ENCODE assay signal across 22 cellular contexts in the genomic region with DNA sequence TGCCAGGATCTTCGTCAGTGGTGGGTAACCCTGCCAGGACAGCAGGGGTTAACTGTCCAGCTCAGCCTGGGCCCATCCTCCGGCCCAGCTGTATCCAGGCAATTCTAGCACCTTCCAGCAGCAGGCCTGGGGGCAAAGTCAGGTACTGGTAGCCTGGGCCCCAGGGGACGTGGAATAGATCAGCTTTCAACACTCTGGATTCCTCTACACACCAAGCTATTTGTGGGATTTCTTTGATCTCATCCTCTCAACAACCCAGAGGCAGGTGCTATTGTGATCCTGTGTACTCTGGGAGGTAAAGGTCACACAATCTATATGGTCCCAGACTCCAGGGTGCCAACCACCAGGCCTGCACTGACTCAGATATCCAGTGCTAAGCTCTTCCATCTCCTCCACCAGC. TPM values are rescaled to one million over a fixed set of nuclear protein-coding genes. Genes with fewer than 3 reads are reported as not detected.
A peak's percentile ranks its signal among the peaks of the same experiment; 100 is the strongest.
DNase-seq lines count a peak whose midpoint lies in the region; ATAC-seq, FAIRE-seq and TF ChIP-seq lines count a peak whose summit lies in the region.
"Had no signal": no experiment of that assay in that cellular context is flagged by ENCODE, and none has a peak within 500 bp of the region (broad histone marks: within the 10 kb centered on the region; RNA-seq: fewer than 3 reads in every experiment).

No MANE protein-coding gene starts in this region.

- no peaks in the 10 kb centered on the region for H3K9me1 ChIP-seq in K562 (ENCODE audit: control insufficient read depth, insufficient read depth, low read length)

- peaks cover 8% of the 10 kb centered on the region for H3K36me3 Mint-ChIP-seq in progenitor cell of endocrine pancreas (ENCODE audit: insufficient read depth)

- WGBS in K562 (ENCODE audit: insufficient coverage, low coverage, missing lambda C conversion rate): 69% methylated on average over 3 of the region's 3 CpGs

- H3K4me2 ChIP-seq in K562 (ENCODE audit: insufficient read depth, low read length): no peak overlapping the region
- H3K4me2 ChIP-seq: GM23338 had no signal

- H3K4me3 ChIP-seq in cardiac muscle cell (no peak overlapping the region), HEK293 (ENCODE audit: low read depth, low read length) (no peak overlapping the region), K562 (no peak overlapping the region)
- H3K4me3 ChIP-seq: GM23338 had no signal

- H3K36me3 ChIP-seq in cardiac muscle cell: no peaks in the 10 kb centered on the region
- peaks cover 0 to 26% of the 10 kb centered on the region in 2 experiments; a peak in 2 of 3 replicates for H3K36me3 ChIP-seq in HEK293 (ENCODE audit: control insufficient read depth in 2 of 2, insufficient read depth in 1 of 2, low read length in 2 of 2)
- peaks cover 21% of the 10 kb centered on the region; the same call in 2 of the 3 replicates for H3K36me3 ChIP-seq in K562 (ENCODE audit: control insufficient read depth, insufficient read depth, low read length)

- TF ChIP-seq POLR2A in K562 (conservative IDR thresholded peaks at IDR 0.05): no peak

- H3K4me1 Mint-ChIP-seq in progenitor cell of endocrine pancreas (ENCODE audit: low read depth): peaks cover 6% of the 10 kb centered on the region
- H3K4me1 Mint-ChIP-seq: GM23338 had no signal

- no peak for TF ChIP-seq RAD21 in K562 (CRISPR knock-in tag; conservative IDR thresholded peaks at IDR 0.05 in 1 of 2, IDR thresholded peaks at IDR 0.05 in 1 of 2)

- H3K79me2 ChIP-seq in K562 (ENCODE audit: control insufficient read depth, insufficient read depth, low read length): no peaks in the 10 kb centered on the region

- no peak overlapping the region for H3K4me3 Mint-ChIP-seq in progenitor cell of endocrine pancreas (ENCODE audit: low read depth)
- H3K4me3 Mint-ChIP-seq: GM23338 had no signal

- no peak for FAIRE-seq in K562 (lab: Jason Lieb, UNC)

- peaks cover 16% of the 10 kb centered on the region for H3K4me1 ChIP-seq in cardiac muscle cell (ENCODE audit: low read depth)
- no peaks in the 10 kb centered on the region for H3K4me1 ChIP-seq in HEK293 (ENCODE audit: control insufficient read depth, insufficient read depth, low read length)
- peaks cover 0 to 5% of the 10 kb centered on the region in 2 experiments; a peak in 2 of 5 replicates for H3K4me1 ChIP-seq in K562 (replicated peaks in 1 of 2; ENCODE audit: control insufficient read depth in 2 of 2, insufficient read depth in 2 of 2, low read length in 2 of 2)

- no peak overlapping the region for H2AFZ ChIP-seq in K562 (ENCODE audit: low read depth, low read length)
- H2AFZ ChIP-seq: GM23338 had no signal

- TF ChIP-seq CTCF in cardiac muscle cell (IDR thresholded peaks at IDR 0.05; ENCODE audit: low read depth, low read length) (no peak), HEK293 (tag by site-specific recombination; IDR thresholded peaks at IDR 0.05) (no peak), K562 (IDR thresholded peaks at IDR 0.05 in 2 of 3, conservative IDR thresholded peaks at IDR 0.05 in 1 of 3; ENCODE audit: insufficient read depth in 2 of 3, low read depth in 1 of 3, low read length in 3 of 3) (no peak), progenitor cell of endocrine pancreas (IDR thresholded peaks at IDR 0.05; ENCODE audit: unreplicated experiment) (no peak)

- H3K9me3 Mint-ChIP-seq in progenitor cell of endocrine pancreas (ENCODE audit: low read depth): no peaks in the 10 kb centered on the region
- H3K9me3 Mint-ChIP-seq: GM23338 had no signal

- H3K27ac ChIP-seq in cardiac muscle cell (peak overlapping the region; percentile 91), HEK293 (ENCODE audit: extremely low read depth, low read depth, low read length) (no peak overlapping the region), K562 (ENCODE audit: extremely low read depth, low read depth, low read length) (no peak overlapping the region)
- H3K27ac ChIP-seq: C4-2B had no signal

- TF ChIP-seq EP300 in K562 (IDR thresholded peaks at IDR 0.05; ENCODE audit: low read length): no peak

- no peaks in the 10 kb centered on the region for H3K9me3 ChIP-seq in cardiac muscle cell (ENCODE audit: low read depth)
- H3K9me3 ChIP-seq in HEK293 (ENCODE audit: control insufficient read depth, insufficient read depth, low read depth, low read length): no peaks in the 10 kb centered on the region
- no peaks in the 10 kb centered on the region for H3K9me3 ChIP-seq in K562 (replicated peaks; ENCODE audit: control insufficient read depth, insufficient read depth, low read depth, low read length)

- POLR2A ChIA-PET in HEK293 (lab: Yijun Ruan, JAX): interaction anchor here (1.4 to 1.6 kb wide), 2 partner anchors 9 to 20 kb away, joined by 5 to 12 read pairs; a partner anchor contains a TSS
- POLR2A ChIA-PET in K562 (lab: Yijun Ruan, JAX): interaction anchor here (1.0 kb wide), 1 partner anchor 105 kb away, joined by 6 read pairs; no protein-coding TSS in a partner anchor

- BruUV-seq in K562 (replicated peaks; lab: Mats Ljungman, UMichigan): no TSS peak

- no peaks in the 10 kb centered on the region for H4K20me1 ChIP-seq in K562 (replicated peaks; ENCODE audit: control insufficient read depth, insufficient read depth, low read length)

- intact Hi-C loops in left cardiac atrium (cut with DNase I) (no loop called here), K562 (cut with micrococcal nuclease) (no loop called here)

- peak overlapping the region; percentile 75 for H3K27ac Mint-ChIP-seq in progenitor cell of endocrine pancreas
- H3K27ac Mint-ChIP-seq: GM23338 had no signal

- CTCF ChIA-PET in HEK293 (lab: Yijun Ruan, JAX) (interaction anchor here (0.5 to 2.6 kb wide), 2 partner anchors 34 to 90 kb away, joined by 4 to 11 read pairs; no protein-coding TSS in a partner anchor), K562 (lab: Yijun Ruan, JAX; ENCODE audit: low intra/inter-chr PET ratio) (no interaction called here)

- DNase-seq in cardiac muscle cell (ENCODE audit: low read depth in 1 of 2, low spot score in 1 of 2) (peak in 1 of 2 donors; percentile 82), left cardiac atrium (no peak), K562 (ENCODE audit: extremely low read depth in 1 of 4, low spot score in 3 of 4) (peak in 3 of 4 experiments; percentile 4 to 7 (median 6)), progenitor cell of endocrine pancreas (ENCODE audit: low spot score, unreplicated experiment) (no peak), AML-193 (lab: John Stamatoyannopoulos, UW) (no peak), amniotic stem cell (lab: John Stamatoyannopoulos, UW) (no peak)
- no peak for DNase-seq in stimulated activated CD4-positive, alpha-beta T cell treated with anti-CD3 and anti-CD28 coated beads, Interleukin-4, amount 100 ng/mL, for 24 hours
- DNase-seq: DMS 273 treated with DMSO at 0.1 percent for 48 hours, GF-D8, HCEC 1CT, IMR-90, Karpas-422, NCI-H1417 treated with DMSO at 0.1 percent for 48 hours, NCI-H187 treated with DMSO at 0.1 percent for 48 hours, NCI-H510A, NCI-H774, SIG-M5, T-helper 1 cell had no signal

- H3K27me3 ChIP-seq in cardiac muscle cell: no peaks in the 10 kb centered on the region
- H3K27me3 ChIP-seq in K562 (ENCODE audit: control insufficient read depth in 2 of 2, insufficient read depth in 2 of 2, low read length in 2 of 2): no peaks in the 10 kb centered on the region

- ATAC-seq in left cardiac atrium (no peak), K562 (no peak)
- ATAC-seq: GM23338, SK-N-SH treated with all-trans-retinoic acid at 6 μM for 48 hours had no signal

- in situ Hi-C loops in K562 (cut with MboI): no loop called here

- peak overlapping the region in 1 of 2 experiments; percentile 78; a peak in 2 of 4 replicates for H3K9ac ChIP-seq in K562 (ENCODE audit: insufficient read depth in 1 of 2, low read depth in 2 of 2, low read length in 2 of 2)

- H3K27me3 Mint-ChIP-seq in progenitor cell of endocrine pancreas: no peaks in the 10 kb centered on the region

RNA-seq across cellular contexts. Expression of a gene that starts 8.7 kb away (rescaled TPM):
- total RNA-seq in cardiac muscle cell (20.2 and 24.2 TPM in 2 replicates), left cardiac atrium (10 to 100 TPM; 18.5 to 20.9 TPM), K562 (2014; rRNA removed) (42.9 and 51.1 TPM in 2 replicates), K562 (2014; rRNA removed; fragmentation: Illumina TruSeq; extraction: Trizol) (12.1 and 20.6 TPM in 2 replicates), K562 (2015; rRNA removed; fragmentation: Illumina TruSeq; extraction: Trizol) (29.5 and 33.6 TPM in 2 replicates), K562 (2021) (121 and 133 TPM in 2 replicates), progenitor cell of endocrine pancreas (47.5 and 57.9 TPM in 2 replicates)
- polyA plus RNA-seq in cardiac muscle cell (32.1 and 52.1 TPM in 2 replicates), K562 (2011; rRNA removed) (50.5 and 79.2 TPM in 2 replicates), K562 (2014; fragmentation: Illumina TruSeq; extraction: Trizol) (37.4 and 49.5 TPM in 2 replicates), K562 (2014; fragmentation: Nextera tagmentation; extraction: Ambion mirVana) (10 to 100 TPM; 10.6 to 13.2 TPM), K562 (2014; rRNA removed) (45.2 and 71.9 TPM in 2 replicates)
- total RNA-seq in K562 (2011; cell fraction: chromatin; rRNA removed; ENCODE audit: low replicate concordance): 36.0 and 123 TPM in 2 replicates
- 67.4 and 74.2 TPM in 2 replicates for total RNA-seq in K562 (2011; cell fraction: nucleolus; rRNA removed)
- 36.3 and 47.1 TPM in 2 replicates for total RNA-seq in K562 (2011; cell fraction: nucleoplasm; rRNA removed)
- polyA plus RNA-seq in K562 (2011; cell fraction: cytosol; rRNA removed): 59.3 and 94.1 TPM in 2 replicates
- polyA plus RNA-seq in K562 (2011; cell fraction: nucleus; rRNA removed): 201 and 270 TPM in 2 replicates
- polyA plus RNA-seq in K562 (2012): 54.2 and 74.3 TPM in 2 replicates
- 20.6 and 27.5 TPM in 2 replicates for polyA minus RNA-seq in K562 (2011; rRNA and poly(A)+ RNA removed)
- 24.1 and 29.0 TPM in 2 replicates for polyA minus RNA-seq in K562 (2011; cell fraction: cytosol; rRNA and poly(A)+ RNA removed)
- 23.0 and 42.3 TPM in 2 replicates for polyA minus RNA-seq in K562 (2011; cell fraction: nucleus; rRNA and poly(A)+ RNA removed)

RNA-seq across cellular contexts. Expression of a gene that starts 20.0 kb away (rescaled TPM):
- total RNA-seq in cardiac muscle cell (93.3 and 136 TPM in 2 replicates), left cardiac atrium (10 to 100 TPM; 58.5 to 61.8 TPM), K562 (2014; rRNA removed) (91.0 and 99.6 TPM in 2 replicates), K562 (2014; rRNA removed; fragmentation: Illumina TruSeq; extraction: Trizol) (6.3 and 8.8 TPM in 2 replicates), K562 (2015; rRNA removed; fragmentation: Illumina TruSeq; extraction: Trizol) (25.5 and 26.3 TPM in 2 replicates), K562 (2021) (83.2 and 84.9 TPM in 2 replicates), progenitor cell of endocrine pancreas (14.7 and 18.0 TPM in 2 replicates)
- polyA plus RNA-seq in cardiac muscle cell (177 and 209 TPM in 2 replicates), K562 (2011; rRNA removed) (30.0 and 42.1 TPM in 2 replicates), K562 (2014; fragmentation: Illumina TruSeq; extraction: Trizol) (8.7 and 16.3 TPM in 2 replicates), K562 (2014; fragmentation: Nextera tagmentation; extraction: Ambion mirVana) (1 to 10 TPM; 1.2 to 3.8 TPM), K562 (2014; rRNA removed) (77.2 and 80.2 TPM in 2 replicates)
- 4.9 and 20.6 TPM in 2 replicates for total RNA-seq in K562 (2011; cell fraction: chromatin; rRNA removed; ENCODE audit: low replicate concordance)
- total RNA-seq in K562 (2011; cell fraction: nucleolus; rRNA removed): 39.7 and 40.4 TPM in 2 replicates
- total RNA-seq in K562 (2011; cell fraction: nucleoplasm; rRNA removed): 11.4 and 14.2 TPM in 2 replicates
- 52.4 and 156 TPM in 2 replicates for polyA plus RNA-seq in K562 (2011; cell fraction: cytosol; rRNA removed)
- 58.2 and 77.0 TPM in 2 replicates for polyA plus RNA-seq in K562 (2011; cell fraction: nucleus; rRNA removed)
- 34.3 and 45.7 TPM in 2 replicates for polyA plus RNA-seq in K562 (2012)
- 10.2 and 12.4 TPM in 2 replicates for polyA minus RNA-seq in K562 (2011; rRNA and poly(A)+ RNA removed)
- 23.4 and 24.1 TPM in 2 replicates for polyA minus RNA-seq in K562 (2011; cell fraction: cytosol; rRNA and poly(A)+ RNA removed)
- polyA minus RNA-seq in K562 (2011; cell fraction: nucleus; rRNA and poly(A)+ RNA removed): 16.2 and 20.6 TPM in 2 replicates

RNA-seq across cellular contexts. Expression of a gene that starts 43.4 kb away (rescaled TPM):
- total RNA-seq in cardiac muscle cell (23.3 and 25.0 TPM in 2 replicates), left cardiac atrium (10 to 100 TPM; 10.4 to 10.8 TPM), K562 (2014; rRNA removed) (11.1 and 16.0 TPM in 2 replicates), K562 (2014; rRNA removed; fragmentation: Illumina TruSeq; extraction: Trizol) (6.5 and 8.8 TPM in 2 replicates), K562 (2015; rRNA removed; fragmentation: Illumina TruSeq; extraction: Trizol) (8.5 and 9.2 TPM in 2 replicates), K562 (2021) (11.7 and 14.7 TPM in 2 replicates), progenitor cell of endocrine pancreas (11.5 and 11.7 TPM in 2 replicates)
- polyA plus RNA-seq in cardiac muscle cell (21.8 and 36.9 TPM in 2 replicates), K562 (2011; rRNA removed) (16.1 and 20.2 TPM in 2 replicates), K562 (2014; fragmentation: Illumina TruSeq; extraction: Trizol) (13.4 and 14.8 TPM in 2 replicates), K562 (2014; fragmentation: Nextera tagmentation; extraction: Ambion mirVana) (10 to 100 TPM in 1 of 2 experiments, 1 to 10 TPM in 1; 6.4 to 11.0 TPM), K562 (2014; rRNA removed) (16.8 and 21.8 TPM in 2 replicates)
- total RNA-seq in K562 (2011; cell fraction: chromatin; rRNA removed; ENCODE audit: low replicate concordance): 34.0 and 59.4 TPM in 2 replicates
- 26.8 and 33.7 TPM in 2 replicates for total RNA-seq in K562 (2011; cell fraction: nucleolus; rRNA removed)
- total RNA-seq in K562 (2011; cell fraction: nucleoplasm; rRNA removed): 23.8 and 32.1 TPM in 2 replicates
- polyA plus RNA-seq in K562 (2011; cell fraction: cytosol; rRNA removed): 21.7 and 22.5 TPM in 2 replicates
- 41.4 and 54.7 TPM in 2 replicates for polyA plus RNA-seq in K562 (2011; cell fraction: nucleus; rRNA removed)
- 9.8 and 19.5 TPM in 2 replicates for polyA plus RNA-seq in K562 (2012)
- polyA minus RNA-seq in K562 (2011; rRNA and poly(A)+ RNA removed): 6.0 and 7.0 TPM in 2 replicates
- polyA minus RNA-seq in K562 (2011; cell fraction: cytosol; rRNA and poly(A)+ RNA removed): 5.9 and 6.1 TPM in 2 replicates
- 6.3 and 7.3 TPM in 2 replicates for polyA minus RNA-seq in K562 (2011; cell fraction: nucleus; rRNA and poly(A)+ RNA removed)

RNA-seq across cellular contexts. Expression of a gene that starts 43.6 kb away (rescaled TPM):
- total RNA-seq in cardiac muscle cell (48.1 and 55.8 TPM in 2 replicates), left cardiac atrium (10 to 100 TPM; 23.7 to 47.8 TPM), K562 (2014; rRNA removed) (15.3 and 17.2 TPM in 2 replicates), K562 (2014; rRNA removed; fragmentation: Illumina TruSeq; extraction: Trizol) (5.5 and 6.4 TPM in 2 replicates), K562 (2015; rRNA removed; fragmentation: Illumina TruSeq; extraction: Trizol) (8.4 TPM in 2 replicates), K562 (2021) (23.5 and 24.7 TPM in 2 replicates), progenitor cell of endocrine pancreas (38.2 and 38.8 TPM in 2 replicates)
- polyA plus RNA-seq in cardiac muscle cell (28.6 and 31.6 TPM in 2 replicates), K562 (2011; rRNA removed) (8.9 and 11.5 TPM in 2 replicates), K562 (2014; fragmentation: Illumina TruSeq; extraction: Trizol) (14.0 and 19.8 TPM in 2 replicates), K562 (2014; fragmentation: Nextera tagmentation; extraction: Ambion mirVana) (1 to 10 TPM; 2.9 to 3.5 TPM), K562 (2014; rRNA removed) (13.4 and 15.4 TPM in 2 replicates)
- total RNA-seq in K562 (2011; cell fraction: chromatin; rRNA removed; ENCODE audit: low replicate concordance): 23.0 and 71.8 TPM in 2 replicates
- 46.7 and 55.7 TPM in 2 replicates for total RNA-seq in K562 (2011; cell fraction: nucleolus; rRNA removed)
- total RNA-seq in K562 (2011; cell fraction: nucleoplasm; rRNA removed): 50.5 and 51.6 TPM in 2 replicates
- polyA plus RNA-seq in K562 (2011; cell fraction: cytosol; rRNA removed): 12.9 and 17.9 TPM in 2 replicates
- 10.0 and 13.2 TPM in 2 replicates for polyA plus RNA-seq in K562 (2011; cell fraction: nucleus; rRNA removed)
- polyA plus RNA-seq in K562 (2012): 14.0 and 15.6 TPM in 2 replicates
- polyA minus RNA-seq in K562 (2011; rRNA and poly(A)+ RNA removed): 13.2 and 19.4 TPM in 2 replicates
- polyA minus RNA-seq in K562 (2011; cell fraction: cytosol; rRNA and poly(A)+ RNA removed): 13.9 and 15.2 TPM in 2 replicates
- polyA minus RNA-seq in K562 (2011; cell fraction: nucleus; rRNA and poly(A)+ RNA removed): 7.0 and 8.6 TPM in 2 replicates

RNA-seq across cellular contexts. Expression of a gene that starts 51.3 kb away (rescaled TPM):
- total RNA-seq in cardiac muscle cell (24.6 and 26.6 TPM in 2 replicates), left cardiac atrium (10 to 100 TPM; 15.7 to 16.9 TPM), K562 (2014; rRNA removed) (9.9 and 16.6 TPM in 2 replicates), K562 (2014; rRNA removed; fragmentation: Illumina TruSeq; extraction: Trizol) (8.0 and 10.5 TPM in 2 replicates), K562 (2015; rRNA removed; fragmentation: Illumina TruSeq; extraction: Trizol) (11.4 TPM in 2 replicates), K562 (2021) (24.4 and 27.5 TPM in 2 replicates), progenitor cell of endocrine pancreas (36.1 and 36.2 TPM in 2 replicates)
- polyA plus RNA-seq in cardiac muscle cell (33.4 and 39.4 TPM in 2 replicates), K562 (2011; rRNA removed) (21.7 and 24.9 TPM in 2 replicates), K562 (2014; fragmentation: Illumina TruSeq; extraction: Trizol) (28.7 and 30.5 TPM in 2 replicates), K562 (2014; fragmentation: Nextera tagmentation; extraction: Ambion mirVana) (1 to 10 TPM; 2.3 to 3.0 TPM), K562 (2014; rRNA removed) (14.3 and 18.6 TPM in 2 replicates)
- 18.2 and 40.1 TPM in 2 replicates for total RNA-seq in K562 (2011; cell fraction: chromatin; rRNA removed; ENCODE audit: low replicate concordance)
- total RNA-seq in K562 (2011; cell fraction: nucleolus; rRNA removed): 20.8 and 24.3 TPM in 2 replicates
- total RNA-seq in K562 (2011; cell fraction: nucleoplasm; rRNA removed): 19.8 and 21.3 TPM in 2 replicates
- 22.3 and 28.3 TPM in 2 replicates for polyA plus RNA-seq in K562 (2011; cell fraction: cytosol; rRNA removed)
- 27.4 and 32.4 TPM in 2 replicates for polyA plus RNA-seq in K562 (2011; cell fraction: nucleus; rRNA removed)
- 22.9 and 34.5 TPM in 2 replicates for polyA plus RNA-seq in K562 (2012)
- polyA minus RNA-seq in K562 (2011; rRNA and poly(A)+ RNA removed): 15.3 and 16.0 TPM in 2 replicates
- polyA minus RNA-seq in K562 (2011; cell fraction: cytosol; rRNA and poly(A)+ RNA removed): 6.4 and 6.9 TPM in 2 replicates
- polyA minus RNA-seq in K562 (2011; cell fraction: nucleus; rRNA and poly(A)+ RNA removed): 7.1 and 10.0 TPM in 2 replicates

Comparison
In these comparisons a context has a peak if more than half of its experiments do, and no peak if none do; other contexts are left out.
1. DNase-seq: peak in K562 (3 of 4); none in left cardiac atrium (single experiment), progenitor cell of endocrine pancreas (single experiment), AML-193 (0 of 2), stimulated activated CD4-positive, alpha-beta T cell treated with anti-CD3 and anti-CD28 coated beads, Interleukin-4, amount 100 ng/mL, for 24 hours (single experiment) and amniotic stem cell (single experiment).